Comparison of ENCODE assay signal across 9 cellular contexts in genomic region chr3:58041826-58042324, GRCh38. TPM values are rescaled to one million over a fixed set of nuclear protein-coding genes. Genes with fewer than 3 reads are reported as not detected.
A peak's percentile ranks its signal among the peaks of the same experiment; 100 is the strongest.
DNase-seq lines count a peak whose midpoint lies in the region; ATAC-seq and TF ChIP-seq lines count a peak whose summit lies in the region.
"Had no signal": no experiment of that assay in that cellular context is flagged by ENCODE, and none has a peak within 500 bp of the region (broad histone marks: within the 10 kb centered on the region; RNA-seq: fewer than 3 reads in every experiment).

No MANE protein-coding gene starts in this region.

- H3K4me1 ChIP-seq in HUES6 (ENCODE audit: control insufficient read depth, insufficient read depth, low read length): peaks cover 73% of the 10 kb centered on the region
- peaks cover 47 to 99% (median 95%) of the 10 kb centered on the region in 4 donors for H3K4me1 ChIP-seq in esophagus muscularis mucosa
- H3K4me1 ChIP-seq in subcutaneous abdominal adipose tissue (ENCODE audit: control insufficient read depth in 5 of 5, insufficient read depth in 5 of 5, low read length in 5 of 5): peaks cover 0 to 59% (median 17%) of the 10 kb centered on the region in 5 donors

- no peak overlapping the region for H3K4me3 Mint-ChIP-seq in activated CD4-positive, alpha-beta memory T cell treated with anti-CD3 and anti-CD28 coated beads, Interleukin-2, amount 10 ng/mL, durations not matched to agents 7 days and 5 days
- no peak overlapping the region for H3K4me3 Mint-ChIP-seq in activated naive CD4-positive, alpha-beta T cell treated with anti-CD3 and anti-CD28 coated beads for 36 hours

- H3K27ac ChIP-seq in HUES6 (ENCODE audit: low read depth, low read length) (peak overlapping the region; percentile 64), esophagus muscularis mucosa (replicated peaks in 1 of 4) (peak overlapping the region; percentile 76 to 86 (median 80)), subcutaneous abdominal adipose tissue (ENCODE audit: low read depth, low read length) (peak overlapping the region; percentile 18)

- H3K36me3 ChIP-seq in HUES6 (ENCODE audit: control insufficient read depth, insufficient read depth, low read length) (no peaks in the 10 kb centered on the region), esophagus muscularis mucosa (no peaks in the 10 kb centered on the region), subcutaneous abdominal adipose tissue (ENCODE audit: control insufficient read depth in 5 of 5, insufficient read depth in 5 of 5, low read length in 5 of 5) (no peaks in the 10 kb centered on the region)

- no peak overlapping the region for H3K9ac ChIP-seq in HUES6 (ENCODE audit: low read length)
- no peak overlapping the region for H3K9ac ChIP-seq in subcutaneous abdominal adipose tissue (ENCODE audit: low read length in 5 of 5)

- 68% methylated on average over 2 of the region's 2 CpGs for WGBS in esophagus muscularis mucosa

- DNase-seq in ELR (ENCODE audit: low read depth) (peak; percentile 71), esophagus muscularis mucosa (ENCODE audit: extremely low spot score) (no peak), NAMALWA (ENCODE audit: low spot score) (no peak)
- no peak for DNase-seq in activated CD4-positive, alpha-beta memory T cell treated with anti-CD3 and anti-CD28 coated beads, Interleukin-2, amount 10 ng/mL, durations not matched to agents 7 days and 5 days
- DNase-seq in activated naive CD4-positive, alpha-beta T cell treated with anti-CD3 and anti-CD28 coated beads for 36 hours: no peak

- CTCF ChIA-PET in activated CD4-positive, alpha-beta memory T cell treated with anti-CD3 and anti-CD28 coated beads, Interleukin-2, amount 10 ng/mL, durations not matched to agents 7 days and 5 days (lab: Charles Lee): interaction anchor here (1.2 to 1.3 kb wide), 2 partner anchors 13 to 34 kb away, joined by 3 to 7 read pairs; partner anchors contain the start of gene FLNB
- CTCF ChIA-PET in activated naive CD4-positive, alpha-beta T cell treated with anti-CD3 and anti-CD28 coated beads for 36 hours (lab: Charles Lee): interaction anchor here (0.6 to 1.1 kb wide), 2 partner anchors 43 to 69 kb away, joined by 3 to 4 read pairs; no protein-coding TSS in a partner anchor

- no peaks in the 10 kb centered on the region for H3K27me3 ChIP-seq in HUES6 (ENCODE audit: control insufficient read depth, insufficient read depth, low read length)
- no peaks in the 10 kb centered on the region for H3K27me3 ChIP-seq in esophagus muscularis mucosa
- no peaks in the 10 kb centered on the region for H3K27me3 ChIP-seq in subcutaneous abdominal adipose tissue (ENCODE audit: control insufficient read depth in 5 of 5, insufficient read depth in 4 of 5, low read length in 5 of 5)

- peaks cover 4% of the 10 kb centered on the region for H3K36me3 Mint-ChIP-seq in activated CD4-positive, alpha-beta memory T cell treated with anti-CD3 and anti-CD28 coated beads, Interleukin-2, amount 10 ng/mL, durations not matched to agents 7 days and 5 days (ENCODE audit: low read depth)
- H3K36me3 Mint-ChIP-seq in activated naive CD4-positive, alpha-beta T cell treated with anti-CD3 and anti-CD28 coated beads for 36 hours (ENCODE audit: low read depth): peaks cover 3% of the 10 kb centered on the region

- TF ChIP-seq CTCF in esophagus muscularis mucosa (IDR thresholded peaks at IDR 0.05): no peak

- H3K4me3 ChIP-seq in HUES6 (ENCODE audit: low read depth, low read length) (no peak overlapping the region), esophagus muscularis mucosa (no peak overlapping the region), subcutaneous abdominal adipose tissue (ENCODE audit: low read depth in 1 of 5, low read length in 5 of 5) (no peak overlapping the region)

- POLR2A ChIA-PET in activated CD4-positive, alpha-beta memory T cell treated with anti-CD3 and anti-CD28 coated beads, Interleukin-2, amount 10 ng/mL, durations not matched to agents 7 days and 5 days (lab: Charles Lee): interaction anchor here (0.7 to 1.0 kb wide), 2 partner anchors 9 to 11 kb away, joined by 3 read pairs; no protein-coding TSS in a partner anchor

- H3K9me3 Mint-ChIP-seq in activated CD4-positive, alpha-beta memory T cell treated with anti-CD3 and anti-CD28 coated beads, Interleukin-2, amount 10 ng/mL, durations not matched to agents 7 days and 5 days: no peaks in the 10 kb centered on the region
- no peaks in the 10 kb centered on the region for H3K9me3 Mint-ChIP-seq in activated naive CD4-positive, alpha-beta T cell treated with anti-CD3 and anti-CD28 coated beads for 36 hours
- H3K9me3 Mint-ChIP-seq: IgD-negative memory B cell had no signal

- TF ChIP-seq EP300 in esophagus muscularis mucosa (IDR thresholded peaks at IDR 0.05): no peak

- H3K4me1 Mint-ChIP-seq in activated CD4-positive, alpha-beta memory T cell treated with anti-CD3 and anti-CD28 coated beads, Interleukin-2, amount 10 ng/mL, durations not matched to agents 7 days and 5 days: peaks cover 42% of the 10 kb centered on the region
- peaks cover 78% of the 10 kb centered on the region for H3K4me1 Mint-ChIP-seq in activated naive CD4-positive, alpha-beta T cell treated with anti-CD3 and anti-CD28 coated beads for 36 hours (ENCODE audit: low read depth)

- intact Hi-C loops in esophagus muscularis mucosa (cut with DNase I): no loop called here
- intact Hi-C loops in activated naive CD4-positive, alpha-beta T cell treated with anti-CD3 and anti-CD28 coated beads for 36 hours (cut with micrococcal nuclease): no loop called here

- ATAC-seq in GM21619 (IDR thresholded peaks at IDR 0.05; ENCODE audit: unreplicated experiment): peak; percentile 91

- no peaks in the 10 kb centered on the region for H3K27me3 Mint-ChIP-seq in activated CD4-positive, alpha-beta memory T cell treated with anti-CD3 and anti-CD28 coated beads, Interleukin-2, amount 10 ng/mL, durations not matched to agents 7 days and 5 days
- no peaks in the 10 kb centered on the region for H3K27me3 Mint-ChIP-seq in activated naive CD4-positive, alpha-beta T cell treated with anti-CD3 and anti-CD28 coated beads for 36 hours (ENCODE audit: low read depth)
- H3K27me3 Mint-ChIP-seq: IgD-negative memory B cell had no signal

- no peak for TF ChIP-seq POLR2A in esophagus muscularis mucosa (IDR thresholded peaks at IDR 0.05; ENCODE audit: low read depth)

- H3K27ac Mint-ChIP-seq in activated CD4-positive, alpha-beta memory T cell treated with anti-CD3 and anti-CD28 coated beads, Interleukin-2, amount 10 ng/mL, durations not matched to agents 7 days and 5 days: no peak overlapping the region
- H3K27ac Mint-ChIP-seq in activated naive CD4-positive, alpha-beta T cell treated with anti-CD3 and anti-CD28 coated beads for 36 hours: no peak overlapping the region

- H3K9me3 ChIP-seq in HUES6 (ENCODE audit: control insufficient read depth, insufficient read depth, low read depth, low read length) (no peaks in the 10 kb centered on the region), esophagus muscularis mucosa (no peaks in the 10 kb centered on the region), subcutaneous abdominal adipose tissue (ENCODE audit: control insufficient read depth in 5 of 5, low read length in 5 of 5) (no peaks in the 10 kb centered on the region)

RNA-seq across cellular contexts. Expression of gene FLNB, which starts 33.7 kb away (rescaled TPM):
- 100 to 1,000 TPM in 2 of 4 donors, 10 to 100 TPM in 2; 61.9 to 114 (median 89.9) TPM for total RNA-seq in esophagus muscularis mucosa
- total RNA-seq in activated CD4-positive, alpha-beta memory T cell treated with anti-CD3 and anti-CD28 coated beads, Interleukin-2, amount 10 ng/mL, durations not matched to agents 7 days and 5 days: 10 to 100 TPM; 33.3 to 37.9 TPM
- total RNA-seq in activated naive CD4-positive, alpha-beta T cell treated with anti-CD3 and anti-CD28 coated beads for 36 hours: 10 to 100 TPM; 47.7 to 48.0 TPM

Comparison
In these comparisons a context has a peak if more than half of its experiments do, and no peak if none do; other contexts are left out.
1. H3K27ac ChIP-seq: peak in every context shown above with its lines; median percentile 80 in esophagus muscularis mucosa; 64 in HUES6; 18 in subcutaneous abdominal adipose tissue.